In the genomic region with DNA sequence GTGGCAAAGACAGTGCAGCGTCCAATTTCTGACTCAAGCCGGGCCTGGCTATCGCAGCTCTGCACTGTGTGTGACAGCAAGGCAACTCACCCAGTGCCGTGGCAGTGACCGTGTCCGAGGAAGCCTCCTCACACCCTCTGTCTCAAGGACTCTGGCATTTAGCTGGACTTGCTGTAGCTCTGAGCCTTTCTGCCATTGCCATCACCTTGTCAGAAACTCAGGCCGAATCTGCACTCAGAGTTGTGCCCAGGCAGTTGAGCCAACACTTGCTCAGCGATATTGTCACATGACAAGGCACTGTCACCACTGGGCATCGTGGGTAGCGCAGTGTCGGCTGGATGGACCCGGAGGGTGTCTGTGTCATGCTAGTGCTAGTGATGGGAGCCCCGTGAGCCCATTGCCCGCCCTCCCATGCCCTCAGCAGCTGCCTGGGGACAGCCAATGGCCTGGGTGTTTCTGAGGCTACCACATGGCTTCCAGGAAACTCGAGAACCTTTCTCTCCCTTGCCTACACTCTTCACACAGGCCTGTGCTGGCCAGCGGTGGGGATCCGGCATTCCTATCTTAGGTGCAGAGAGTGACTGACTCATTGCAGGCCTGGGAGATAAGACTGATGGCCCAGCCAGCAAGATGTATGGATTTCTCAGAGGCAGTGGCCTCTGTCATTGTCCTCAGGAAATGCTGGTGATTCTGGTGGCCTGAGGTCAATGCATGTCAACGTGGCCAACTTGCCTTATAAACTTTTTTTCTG, we compare ENCODE assay signal across 1 cellular context.
A peak's percentile ranks its signal among the peaks of the same experiment; 100 is the strongest.
TF ChIP-seq lines count a peak whose summit lies in the region.

No MANE protein-coding gene starts in this region.

TF ChIP-seq in K562, 482 proteins besides CTCF, POLR2A, EP300 and RAD21 (continued from another document and continues in another):
- TF ChIP-seq, protein P1, sequence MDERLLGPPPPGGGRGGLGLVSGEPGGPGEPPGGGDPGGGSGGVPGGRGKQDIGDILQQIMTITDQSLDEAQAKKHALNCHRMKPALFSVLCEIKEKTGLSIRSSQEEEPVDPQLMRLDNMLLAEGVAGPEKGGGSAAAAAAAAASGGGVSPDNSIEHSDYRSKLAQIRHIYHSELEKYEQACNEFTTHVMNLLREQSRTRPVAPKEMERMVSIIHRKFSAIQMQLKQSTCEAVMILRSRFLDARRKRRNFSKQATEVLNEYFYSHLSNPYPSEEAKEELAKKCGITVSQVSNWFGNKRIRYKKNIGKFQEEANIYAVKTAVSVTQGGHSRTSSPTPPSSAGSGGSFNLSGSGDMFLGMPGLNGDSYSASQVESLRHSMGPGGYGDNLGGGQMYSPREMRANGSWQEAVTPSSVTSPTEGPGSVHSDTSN (CRISPR knock-in tag; IDR thresholded peaks at IDR 0.05; ENCODE audit: low read depth) = no peak
- TF ChIP-seq, protein P1 (tag; conservative IDR thresholded peaks at IDR 0.05; ENCODE audit: low read depth) = peak; percentile 88
- TF ChIP-seq, protein P2, sequence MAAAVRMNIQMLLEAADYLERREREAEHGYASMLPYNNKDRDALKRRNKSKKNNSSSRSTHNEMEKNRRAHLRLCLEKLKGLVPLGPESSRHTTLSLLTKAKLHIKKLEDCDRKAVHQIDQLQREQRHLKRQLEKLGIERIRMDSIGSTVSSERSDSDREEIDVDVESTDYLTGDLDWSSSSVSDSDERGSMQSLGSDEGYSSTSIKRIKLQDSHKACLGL (CRISPR knock-in tag; IDR thresholded peaks at IDR 0.05; ENCODE audit: borderline replicate concordance, poor library complexity, severe bottlenecking) = no peak
- TF ChIP-seq NELFE (IDR thresholded peaks at IDR 0.05; ENCODE audit: insufficient read depth, insufficient read length) = no peak
- peak; percentile 71; the same call in 1 of the 2 replicates for TF ChIP-seq OTX1 (CRISPR knock-in tag; IDR thresholded peaks at IDR 0.05)
- TF ChIP-seq LCOR (CRISPR knock-in tag; IDR thresholded peaks at IDR 0.05) = no peak
- TF ChIP-seq NCOA2 (IDR thresholded peaks at IDR 0.05; ENCODE audit: partially characterized antibody in 2 of 2) = no peak
- TF ChIP-seq, protein P3, sequence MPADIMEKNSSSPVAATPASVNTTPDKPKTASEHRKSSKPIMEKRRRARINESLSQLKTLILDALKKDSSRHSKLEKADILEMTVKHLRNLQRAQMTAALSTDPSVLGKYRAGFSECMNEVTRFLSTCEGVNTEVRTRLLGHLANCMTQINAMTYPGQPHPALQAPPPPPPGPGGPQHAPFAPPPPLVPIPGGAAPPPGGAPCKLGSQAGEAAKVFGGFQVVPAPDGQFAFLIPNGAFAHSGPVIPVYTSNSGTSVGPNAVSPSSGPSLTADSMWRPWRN (IDR thresholded peaks at IDR 0.05; ENCODE audit: low read depth) = no peak
- no peak for TF ChIP-seq ZNF436 (CRISPR knock-in tag; IDR thresholded peaks at IDR 0.05)
- TF ChIP-seq ESRRB (CRISPR knock-in tag; IDR thresholded peaks at IDR 0.05; ENCODE audit: borderline replicate concordance) = no peak
- peak in 1 of 2 experiments; percentile 28; a peak in 1 of 4 replicates for TF ChIP-seq NRF1 (conservative IDR thresholded peaks at IDR 0.05 in 1 of 2, IDR thresholded peaks at IDR 0.05 in 1 of 2)
- no peak for TF ChIP-seq RBM22 (IDR thresholded peaks at IDR 0.05; ENCODE audit: low read depth, low read length, poor library complexity, severe bottlenecking)
- no peak for TF ChIP-seq SIRT6 (IDR thresholded peaks at IDR 0.05; ENCODE audit: low read depth, low read length)
- TF ChIP-seq, protein P4, sequence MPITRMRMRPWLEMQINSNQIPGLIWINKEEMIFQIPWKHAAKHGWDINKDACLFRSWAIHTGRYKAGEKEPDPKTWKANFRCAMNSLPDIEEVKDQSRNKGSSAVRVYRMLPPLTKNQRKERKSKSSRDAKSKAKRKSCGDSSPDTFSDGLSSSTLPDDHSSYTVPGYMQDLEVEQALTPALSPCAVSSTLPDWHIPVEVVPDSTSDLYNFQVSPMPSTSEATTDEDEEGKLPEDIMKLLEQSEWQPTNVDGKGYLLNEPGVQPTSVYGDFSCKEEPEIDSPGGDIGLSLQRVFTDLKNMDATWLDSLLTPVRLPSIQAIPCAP (CRISPR knock-in tag; IDR thresholded peaks at IDR 0.05; ENCODE audit: borderline replicate concordance) = no peak
- TF ChIP-seq, protein P5, sequence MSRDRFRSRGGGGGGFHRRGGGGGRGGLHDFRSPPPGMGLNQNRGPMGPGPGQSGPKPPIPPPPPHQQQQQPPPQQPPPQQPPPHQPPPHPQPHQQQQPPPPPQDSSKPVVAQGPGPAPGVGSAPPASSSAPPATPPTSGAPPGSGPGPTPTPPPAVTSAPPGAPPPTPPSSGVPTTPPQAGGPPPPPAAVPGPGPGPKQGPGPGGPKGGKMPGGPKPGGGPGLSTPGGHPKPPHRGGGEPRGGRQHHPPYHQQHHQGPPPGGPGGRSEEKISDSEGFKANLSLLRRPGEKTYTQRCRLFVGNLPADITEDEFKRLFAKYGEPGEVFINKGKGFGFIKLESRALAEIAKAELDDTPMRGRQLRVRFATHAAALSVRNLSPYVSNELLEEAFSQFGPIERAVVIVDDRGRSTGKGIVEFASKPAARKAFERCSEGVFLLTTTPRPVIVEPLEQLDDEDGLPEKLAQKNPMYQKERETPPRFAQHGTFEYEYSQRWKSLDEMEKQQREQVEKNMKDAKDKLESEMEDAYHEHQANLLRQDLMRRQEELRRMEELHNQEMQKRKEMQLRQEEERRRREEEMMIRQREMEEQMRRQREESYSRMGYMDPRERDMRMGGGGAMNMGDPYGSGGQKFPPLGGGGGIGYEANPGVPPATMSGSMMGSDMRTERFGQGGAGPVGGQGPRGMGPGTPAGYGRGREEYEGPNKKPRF (IDR thresholded peaks at IDR 0.05; ENCODE audit: low read depth, low read length) = no peak
- TF ChIP-seq, protein P6, sequence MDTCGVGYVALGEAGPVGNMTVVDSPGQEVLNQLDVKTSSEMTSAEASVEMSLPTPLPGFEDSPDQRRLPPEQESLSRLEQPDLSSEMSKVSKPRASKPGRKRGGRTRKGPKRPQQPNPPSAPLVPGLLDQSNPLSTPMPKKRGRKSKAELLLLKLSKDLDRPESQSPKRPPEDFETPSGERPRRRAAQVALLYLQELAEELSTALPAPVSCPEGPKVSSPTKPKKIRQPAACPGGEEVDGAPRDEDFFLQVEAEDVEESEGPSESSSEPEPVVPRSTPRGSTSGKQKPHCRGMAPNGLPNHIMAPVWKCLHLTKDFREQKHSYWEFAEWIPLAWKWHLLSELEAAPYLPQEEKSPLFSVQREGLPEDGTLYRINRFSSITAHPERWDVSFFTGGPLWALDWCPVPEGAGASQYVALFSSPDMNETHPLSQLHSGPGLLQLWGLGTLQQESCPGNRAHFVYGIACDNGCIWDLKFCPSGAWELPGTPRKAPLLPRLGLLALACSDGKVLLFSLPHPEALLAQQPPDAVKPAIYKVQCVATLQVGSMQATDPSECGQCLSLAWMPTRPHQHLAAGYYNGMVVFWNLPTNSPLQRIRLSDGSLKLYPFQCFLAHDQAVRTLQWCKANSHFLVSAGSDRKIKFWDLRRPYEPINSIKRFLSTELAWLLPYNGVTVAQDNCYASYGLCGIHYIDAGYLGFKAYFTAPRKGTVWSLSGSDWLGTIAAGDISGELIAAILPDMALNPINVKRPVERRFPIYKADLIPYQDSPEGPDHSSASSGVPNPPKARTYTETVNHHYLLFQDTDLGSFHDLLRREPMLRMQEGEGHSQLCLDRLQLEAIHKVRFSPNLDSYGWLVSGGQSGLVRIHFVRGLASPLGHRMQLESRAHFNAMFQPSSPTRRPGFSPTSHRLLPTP (IDR thresholded peaks at IDR 0.05; ENCODE audit: borderline replicate concordance, extremely low read depth, insufficient read length) = no peak
- no peak for TF ChIP-seq POU5F1 (IDR thresholded peaks at IDR 0.05; ENCODE audit: borderline replicate concordance, low read depth, low read length, partially characterized antibody)
- TF ChIP-seq, protein P7, sequence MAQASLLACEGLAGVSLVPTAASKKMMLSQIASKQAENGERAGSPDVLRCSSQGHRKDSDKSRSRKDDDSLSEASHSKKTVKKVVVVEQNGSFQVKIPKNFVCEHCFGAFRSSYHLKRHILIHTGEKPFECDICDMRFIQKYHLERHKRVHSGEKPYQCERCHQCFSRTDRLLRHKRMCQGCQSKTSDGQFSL (CRISPR knock-in tag; IDR thresholded peaks at IDR 0.05) = no peak
- TF ChIP-seq, protein P7 (tag; IDR thresholded peaks at IDR 0.05) = peak in 1 of 2 experiments; percentile 16; a peak in 1 of 4 replicates
- 0 out of 2 replicates have a peak, but pooled peaks have one; percentile 8 for TF ChIP-seq ZNF707 (CRISPR knock-in tag; conservative IDR thresholded peaks at IDR 0.05)
- TF ChIP-seq, protein P8, sequence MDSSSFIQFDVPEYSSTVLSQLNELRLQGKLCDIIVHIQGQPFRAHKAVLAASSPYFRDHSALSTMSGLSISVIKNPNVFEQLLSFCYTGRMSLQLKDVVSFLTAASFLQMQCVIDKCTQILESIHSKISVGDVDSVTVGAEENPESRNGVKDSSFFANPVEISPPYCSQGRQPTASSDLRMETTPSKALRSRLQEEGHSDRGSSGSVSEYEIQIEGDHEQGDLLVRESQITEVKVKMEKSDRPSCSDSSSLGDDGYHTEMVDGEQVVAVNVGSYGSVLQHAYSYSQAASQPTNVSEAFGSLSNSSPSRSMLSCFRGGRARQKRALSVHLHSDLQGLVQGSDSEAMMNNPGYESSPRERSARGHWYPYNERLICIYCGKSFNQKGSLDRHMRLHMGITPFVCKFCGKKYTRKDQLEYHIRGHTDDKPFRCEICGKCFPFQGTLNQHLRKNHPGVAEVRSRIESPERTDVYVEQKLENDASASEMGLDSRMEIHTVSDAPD (CRISPR knock-in tag; IDR thresholded peaks at IDR 0.05) = no peak
- no peak for TF ChIP-seq BRD4 (IDR thresholded peaks at IDR 0.05)
- TF ChIP-seq WHSC1 (IDR thresholded peaks at IDR 0.05; ENCODE audit: low read length) = no peak
- TF ChIP-seq, protein P9, sequence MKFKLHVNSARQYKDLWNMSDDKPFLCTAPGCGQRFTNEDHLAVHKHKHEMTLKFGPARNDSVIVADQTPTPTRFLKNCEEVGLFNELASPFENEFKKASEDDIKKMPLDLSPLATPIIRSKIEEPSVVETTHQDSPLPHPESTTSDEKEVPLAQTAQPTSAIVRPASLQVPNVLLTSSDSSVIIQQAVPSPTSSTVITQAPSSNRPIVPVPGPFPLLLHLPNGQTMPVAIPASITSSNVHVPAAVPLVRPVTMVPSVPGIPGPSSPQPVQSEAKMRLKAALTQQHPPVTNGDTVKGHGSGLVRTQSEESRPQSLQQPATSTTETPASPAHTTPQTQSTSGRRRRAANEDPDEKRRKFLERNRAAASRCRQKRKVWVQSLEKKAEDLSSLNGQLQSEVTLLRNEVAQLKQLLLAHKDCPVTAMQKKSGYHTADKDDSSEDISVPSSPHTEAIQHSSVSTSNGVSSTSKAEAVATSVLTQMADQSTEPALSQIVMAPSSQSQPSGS (CRISPR knock-in tag; IDR thresholded peaks at IDR 0.05) = no peak
- TF ChIP-seq, protein P10, sequence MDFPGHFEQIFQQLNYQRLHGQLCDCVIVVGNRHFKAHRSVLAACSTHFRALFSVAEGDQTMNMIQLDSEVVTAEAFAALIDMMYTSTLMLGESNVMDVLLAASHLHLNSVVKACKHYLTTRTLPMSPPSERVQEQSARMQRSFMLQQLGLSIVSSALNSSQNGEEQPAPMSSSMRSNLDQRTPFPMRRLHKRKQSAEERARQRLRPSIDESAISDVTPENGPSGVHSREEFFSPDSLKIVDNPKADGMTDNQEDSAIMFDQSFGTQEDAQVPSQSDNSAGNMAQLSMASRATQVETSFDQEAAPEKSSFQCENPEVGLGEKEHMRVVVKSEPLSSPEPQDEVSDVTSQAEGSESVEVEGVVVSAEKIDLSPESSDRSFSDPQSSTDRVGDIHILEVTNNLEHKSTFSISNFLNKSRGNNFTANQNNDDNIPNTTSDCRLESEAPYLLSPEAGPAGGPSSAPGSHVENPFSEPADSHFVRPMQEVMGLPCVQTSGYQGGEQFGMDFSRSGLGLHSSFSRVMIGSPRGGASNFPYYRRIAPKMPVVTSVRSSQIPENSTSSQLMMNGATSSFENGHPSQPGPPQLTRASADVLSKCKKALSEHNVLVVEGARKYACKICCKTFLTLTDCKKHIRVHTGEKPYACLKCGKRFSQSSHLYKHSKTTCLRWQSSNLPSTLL (IDR thresholded peaks at IDR 0.05) = no peak
- 0 out of 2 replicates have a peak, but pooled peaks have one; percentile 14 for TF ChIP-seq ELF4 (CRISPR knock-in tag; IDR thresholded peaks at IDR 0.05)
- TF ChIP-seq, protein P11, sequence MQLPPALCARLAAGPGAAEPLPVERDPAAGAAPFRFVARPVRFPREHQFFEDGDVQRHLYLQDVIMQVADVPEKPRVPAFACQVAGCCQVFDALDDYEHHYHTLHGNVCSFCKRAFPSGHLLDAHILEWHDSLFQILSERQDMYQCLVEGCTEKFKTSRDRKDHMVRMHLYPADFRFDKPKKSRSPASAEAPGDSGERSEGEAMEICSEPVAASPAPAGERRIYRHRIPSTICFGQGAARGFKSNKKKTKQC (CRISPR knock-in tag; IDR thresholded peaks at IDR 0.05) = no peak
- TF ChIP-seq PML (IDR thresholded peaks at IDR 0.05; ENCODE audit: low read length) = peak; percentile 69
- peak; percentile 88 for TF ChIP-seq SOX6 (IDR thresholded peaks at IDR 0.05)
- no peak for TF ChIP-seq FUS (optimal IDR thresholded peaks at IDR 0.05; ENCODE audit: low read depth, low read length)
- TF ChIP-seq, protein P12, sequence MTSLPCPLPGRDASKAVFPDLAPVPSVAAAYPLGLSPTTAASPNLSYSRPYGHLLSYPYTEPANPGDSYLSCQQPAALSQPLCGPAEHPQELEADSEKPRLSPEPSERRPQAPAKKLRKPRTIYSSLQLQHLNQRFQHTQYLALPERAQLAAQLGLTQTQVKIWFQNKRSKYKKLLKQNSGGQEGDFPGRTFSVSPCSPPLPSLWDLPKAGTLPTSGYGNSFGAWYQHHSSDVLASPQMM (CRISPR knock-in tag; IDR thresholded peaks at IDR 0.05) = no peak
- TF ChIP-seq GATA2 (CRISPR knock-in tag; IDR thresholded peaks at IDR 0.05) = peak; percentile 93
- TF ChIP-seq DPF2 (IDR thresholded peaks at IDR 0.05) = peak; percentile 98
- 0 out of 2 replicates have a peak, but pooled peaks have one; percentile 47 for TF ChIP-seq ETV5 (CRISPR knock-in tag; IDR thresholded peaks at IDR 0.05; ENCODE audit: low read depth)
